Comparison of ENCODE assay signal across 22 cellular contexts in the genomic region with DNA sequence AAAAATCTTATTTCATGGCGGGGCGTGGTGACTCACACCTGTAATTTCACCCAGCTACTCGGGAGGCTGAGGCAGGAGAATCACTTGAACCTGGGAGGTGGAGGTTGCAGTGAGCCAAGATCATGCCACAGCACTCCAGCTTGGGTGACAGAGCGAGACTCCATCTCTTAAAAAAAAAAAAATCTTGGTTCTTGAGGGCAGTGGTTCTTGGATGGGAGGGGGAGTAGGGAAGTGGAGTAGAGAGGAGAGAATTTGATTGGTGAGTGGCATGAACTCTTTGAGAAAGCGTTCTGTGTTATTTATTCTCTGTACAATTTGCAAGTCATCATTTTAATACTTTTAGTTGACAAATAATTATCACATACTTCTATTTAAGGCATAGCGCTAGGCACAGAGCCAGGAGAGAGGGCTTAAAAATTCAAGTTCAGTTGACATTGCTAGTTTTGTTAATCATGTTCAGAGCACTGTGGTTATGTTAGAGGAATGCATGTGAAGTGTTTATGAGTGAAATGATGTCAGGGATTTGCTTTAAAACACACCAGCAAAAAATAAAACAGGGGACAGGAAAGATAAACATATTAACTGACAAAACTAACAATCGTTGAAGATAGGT. TPM values are rescaled to one million over a fixed set of nuclear protein-coding genes. Genes with fewer than 3 reads are reported as not detected.
DNase-seq lines count a peak whose midpoint lies in the region; ATAC-seq and TF ChIP-seq lines count a peak whose summit lies in the region.
"Had no signal": no experiment of that assay in that cellular context is flagged by ENCODE, and none has a peak within 500 bp of the region (broad histone marks: within the 10 kb centered on the region; RNA-seq: fewer than 3 reads in every experiment).

No MANE protein-coding gene starts in this region.

- H3K27ac Mint-ChIP-seq in H9: peak overlapping the region in 2 of 3 experiments; percentile 15 to 30; a peak in 2 of 7 replicates
- H3K27ac Mint-ChIP-seq in mesothelial cell of epicardium: peak overlapping the region; percentile 27
- H3K27ac Mint-ChIP-seq: activated CD4-positive, alpha-beta T cell treated with anti-CD3 and anti-CD28 coated beads, Interleukin-2, amount 10 ng/mL, durations not matched to agents 24 days and 14 days; CD4-positive, alpha-beta T cell had no signal

- H3T11ph ChIP-seq in H9 (ENCODE audit: low read length): no peak overlapping the region

- POLR2A ChIA-PET in A673 (lab: Charles Lee; ENCODE audit: low non-redundant PET): no interaction called here

- H2BK120ac ChIP-seq in H9 (ENCODE audit: low read depth, low read length, poor library complexity, severe bottlenecking): no peak overlapping the region

- H2BK20ac ChIP-seq in H9 (ENCODE audit: low read depth, low read length, poor library complexity, severe bottlenecking): no peak overlapping the region

- no peaks in the 10 kb centered on the region for H3K9me3 ChIP-seq in A673 (ENCODE audit: low read depth, low read length, poor library complexity, severe bottlenecking)
- no peaks in the 10 kb centered on the region for H3K9me3 ChIP-seq in H9 (ENCODE audit: control insufficient read depth, low read depth, low read length)
- H3K9me3 ChIP-seq: esophagus muscularis mucosa, vagina had no signal

- no peak overlapping the region for H3K9ac ChIP-seq in H9 (ENCODE audit: extremely low read depth, insufficient read length, low read length)
- H3K9ac ChIP-seq: KMS-11 had no signal

- H3K79me1 ChIP-seq in H9 (ENCODE audit: insufficient read depth, low read depth, low read length, poor library complexity, severe bottlenecking): no peaks in the 10 kb centered on the region

- no peak overlapping the region for H4K91ac ChIP-seq in H9 (ENCODE audit: insufficient read length, low read depth, low read length)

- no peak overlapping the region for H3K14ac ChIP-seq in H9 (ENCODE audit: insufficient read depth, low read length)

- DNase-seq in A673 (ENCODE audit: low spot score) (peak; percentile 14), H9 (no peak), cardiac fibroblast (ENCODE audit: low read depth in 2 of 2) (peak; percentile 7 to 73), mesothelial cell of epicardium (ENCODE audit: low spot score in 2 of 2, unreplicated experiment in 2 of 2) (no peak), kidney tubule cell (ENCODE audit: low spot score) (no peak), NCI-H2029 (lab: John Stamatoyannopoulos, UW) (no peak)
- DNase-seq: activated CD4-positive, alpha-beta T cell treated with anti-CD3 and anti-CD28 coated beads, Interleukin-2, amount 10 ng/mL, durations not matched to agents 24 days and 14 days; activated effector memory CD4-positive, alpha-beta T cell treated with Interleukin-2 at 50 U/mL for 16 hours; caudate nucleus; CD4-positive, alpha-beta T cell; kidney; NCI-H1930; NCI-H446; spleen; SW 1271 had no signal

- no peak overlapping the region for H4K8ac ChIP-seq in H9 (replicated peaks; ENCODE audit: insufficient read length, low read depth, low read length)

- no peak overlapping the region for H2BK15ac ChIP-seq in H9 (ENCODE audit: low read depth, low read length)

- no peak for ATAC-seq in GM18870 (IDR thresholded peaks at IDR 0.05; ENCODE audit: unreplicated experiment)
- ATAC-seq in GM18505 (IDR thresholded peaks at IDR 0.05; ENCODE audit: unreplicated experiment): no peak
- ATAC-seq: Right ventricle myocardium inferior had no signal

- H3K27ac ChIP-seq in A673 (ENCODE audit: low read depth, low read length, poor library complexity, severe bottlenecking) (no peak overlapping the region), H9 (ENCODE audit: insufficient read length, low read depth, low read length) (no peak overlapping the region)
- H3K27ac ChIP-seq: esophagus muscularis mucosa, KMS-11, vagina had no signal

- H3K56ac ChIP-seq in H9 (ENCODE audit: insufficient read length, low read depth, low read length): no peak overlapping the region

- H3K36me3 ChIP-seq in A673 (ENCODE audit: insufficient read depth, low read length, poor library complexity, severe bottlenecking): no peaks in the 10 kb centered on the region

- intact Hi-C loops in A673 (cut with micrococcal nuclease; ENCODE audit: unreplicated experiment): no loop called here

- no CpG with 5 or more reads among the region's 7 CpGs for WGBS in H9 (ENCODE audit: extremely low coverage, insufficient read length, low lambda C conversion rate)

- H3K23ac ChIP-seq in H9 (ENCODE audit: insufficient read length, low read depth, low read length): no peak overlapping the region

- no peak for TF ChIP-seq CTCF in A673 (conservative IDR thresholded peaks at IDR 0.05; ENCODE audit: low read depth, low read length)
- no peak for TF ChIP-seq CTCF in H9 (conservative IDR thresholded peaks at IDR 0.05)
- TF ChIP-seq CTCF in cardiac fibroblast (IDR thresholded peaks at IDR 0.05; ENCODE audit: low read depth, low read length): no peak
- no peak for TF ChIP-seq CTCF in mesothelial cell of epicardium (IDR thresholded peaks at IDR 0.05; ENCODE audit: unreplicated experiment)

- no peak overlapping the region for H2BK5ac ChIP-seq in H9 (ENCODE audit: insufficient read length, low read length)

- H2AFZ ChIP-seq in H9 (ENCODE audit: low read length): no peak overlapping the region

- no peak overlapping the region for H4K5ac ChIP-seq in H9 (ENCODE audit: insufficient read length, low read depth, low read length)

- no peaks in the 10 kb centered on the region; the same call in 1 of the 2 replicates for H3K27me3 Mint-ChIP-seq in H9 (ENCODE audit: low read depth)
- H3K27me3 Mint-ChIP-seq in mesothelial cell of epicardium (ENCODE audit: low read depth): no peaks in the 10 kb centered on the region
- H3K27me3 Mint-ChIP-seq: activated CD4-positive, alpha-beta T cell treated with anti-CD3 and anti-CD28 coated beads, Interleukin-2, amount 10 ng/mL, durations not matched to agents 24 days and 14 days; CD4-positive, alpha-beta T cell had no signal

- H3K36me3 Mint-ChIP-seq in H9 (ENCODE audit: insufficient read depth in 1 of 3, low read depth in 3 of 3): peaks cover 8 to 35% (median 22%) of the 10 kb centered on the region in 3 experiments; a peak in 6 of 7 replicates
- peaks cover 25% of the 10 kb centered on the region for H3K36me3 Mint-ChIP-seq in mesothelial cell of epicardium

- H3K18ac ChIP-seq in H9 (ENCODE audit: insufficient read length, low read depth, low read length): no peak overlapping the region

- no peak overlapping the region for H3K4me2 ChIP-seq in H9 (ENCODE audit: insufficient read depth, insufficient read length, low read length)
- H3K4me2 ChIP-seq: KMS-11 had no signal

- no peak overlapping the region for H2BK12ac ChIP-seq in H9 (ENCODE audit: insufficient read length, low read depth, low read length)

- H3K9me3 Mint-ChIP-seq in H9 (peaks cover 0 to 2% of the 10 kb centered on the region in 2 experiments; a peak in 2 of 5 replicates), mesothelial cell of epicardium (peaks cover 6% of the 10 kb centered on the region)
- H3K9me3 Mint-ChIP-seq: activated CD4-positive, alpha-beta T cell treated with anti-CD3 and anti-CD28 coated beads, Interleukin-2, amount 10 ng/mL, durations not matched to agents 24 days and 14 days; CD4-positive, alpha-beta T cell; neural crest cell had no signal

- no peak for TF ChIP-seq POLR2A in GM18505 (IDR thresholded peaks at IDR 0.05; ENCODE audit: borderline replicate concordance, extremely low read depth, insufficient read depth, insufficient read length)

- H3K27me3 ChIP-seq in A673 (replicated peaks; ENCODE audit: insufficient read depth, low read depth, low read length, poor library complexity) (no peaks in the 10 kb centered on the region), H9 (ENCODE audit: insufficient read depth, low read length) (no peaks in the 10 kb centered on the region)
- H3K27me3 ChIP-seq: esophagus muscularis mucosa, spleen, vagina had no signal

- H3K4me3 Mint-ChIP-seq in H9 (no peak overlapping the region), mesothelial cell of epicardium (no peak overlapping the region)
- H3K4me3 Mint-ChIP-seq: activated CD4-positive, alpha-beta T cell treated with anti-CD3 and anti-CD28 coated beads, Interleukin-2, amount 10 ng/mL, durations not matched to agents 24 days and 14 days; CD4-positive, alpha-beta T cell; neural crest cell had no signal

- no peaks in the 10 kb centered on the region for H3K23me2 ChIP-seq in H9 (ENCODE audit: insufficient read length, low read depth, low read length, poor library complexity, severe bottlenecking)

- no TSS peak for BruUV-seq in A673 (replicated peaks; lab: Mats Ljungman, UMichigan)

- no peak overlapping the region for H2AK5ac ChIP-seq in H9 (ENCODE audit: insufficient read length, low read length)

- H3K4me1 Mint-ChIP-seq in H9 (peaks cover 8 to 13% of the 10 kb centered on the region in 2 experiments), mesothelial cell of epicardium (peaks cover 14% of the 10 kb centered on the region)
- H3K4me1 Mint-ChIP-seq: activated CD4-positive, alpha-beta T cell treated with anti-CD3 and anti-CD28 coated beads, Interleukin-2, amount 10 ng/mL, durations not matched to agents 24 days and 14 days had no signal

- no peak overlapping the region for H3K4ac ChIP-seq in H9 (ENCODE audit: low read depth, low read length)

- H3K4me3 ChIP-seq in A673 (ENCODE audit: low read depth, low read length, poor library complexity, severe bottlenecking) (no peak overlapping the region), cardiac fibroblast (replicated peaks in 1 of 2; ENCODE audit: low read depth in 2 of 2, low read length in 2 of 2) (no peak overlapping the region)
- H3K4me3 ChIP-seq: esophagus muscularis mucosa, spleen, vagina had no signal

- H3K79me2 ChIP-seq in H9 (ENCODE audit: insufficient read depth, low read length): no peaks in the 10 kb centered on the region

- CTCF ChIA-PET in A673 (lab: Charles Lee): no interaction called here

- H3K4me1 ChIP-seq in A673 (ENCODE audit: insufficient read depth, low read length, poor library complexity, severe bottlenecking) (peaks cover 14% of the 10 kb centered on the region), H9 (ENCODE audit: insufficient read depth, low read length) (peaks cover 3% of the 10 kb centered on the region; the same call in 1 of the 2 replicates)
- H3K4me1 ChIP-seq: vagina had no signal

- H4K20me1 ChIP-seq in H9 (ENCODE audit: control insufficient read depth, insufficient read depth, insufficient read length): no peaks in the 10 kb centered on the region

RNA-seq across cellular contexts. Expression of gene HSDL2, which starts 24.6 kb away (rescaled TPM):
- total RNA-seq in A673 (2021) (28.2 and 31.2 TPM in 2 replicates), H9 (2021) (16.5 and 16.6 TPM in 2 replicates), mesothelial cell of epicardium (22.2 to 26.5 TPM (median 23.1 TPM) in 3 replicates)

Comparison
In these comparisons a context has a peak if more than half of its experiments do, and no peak if none do; other contexts are left out.
1. DNase-seq: peak in A673 (single experiment) and cardiac fibroblast (2 of 2); none in H9 (single experiment), mesothelial cell of epicardium (0 of 2), kidney tubule cell (single experiment) and NCI-H2029 (single experiment).